Comparison of ENCODE assay signal across 7 cellular contexts in the genomic region with DNA sequence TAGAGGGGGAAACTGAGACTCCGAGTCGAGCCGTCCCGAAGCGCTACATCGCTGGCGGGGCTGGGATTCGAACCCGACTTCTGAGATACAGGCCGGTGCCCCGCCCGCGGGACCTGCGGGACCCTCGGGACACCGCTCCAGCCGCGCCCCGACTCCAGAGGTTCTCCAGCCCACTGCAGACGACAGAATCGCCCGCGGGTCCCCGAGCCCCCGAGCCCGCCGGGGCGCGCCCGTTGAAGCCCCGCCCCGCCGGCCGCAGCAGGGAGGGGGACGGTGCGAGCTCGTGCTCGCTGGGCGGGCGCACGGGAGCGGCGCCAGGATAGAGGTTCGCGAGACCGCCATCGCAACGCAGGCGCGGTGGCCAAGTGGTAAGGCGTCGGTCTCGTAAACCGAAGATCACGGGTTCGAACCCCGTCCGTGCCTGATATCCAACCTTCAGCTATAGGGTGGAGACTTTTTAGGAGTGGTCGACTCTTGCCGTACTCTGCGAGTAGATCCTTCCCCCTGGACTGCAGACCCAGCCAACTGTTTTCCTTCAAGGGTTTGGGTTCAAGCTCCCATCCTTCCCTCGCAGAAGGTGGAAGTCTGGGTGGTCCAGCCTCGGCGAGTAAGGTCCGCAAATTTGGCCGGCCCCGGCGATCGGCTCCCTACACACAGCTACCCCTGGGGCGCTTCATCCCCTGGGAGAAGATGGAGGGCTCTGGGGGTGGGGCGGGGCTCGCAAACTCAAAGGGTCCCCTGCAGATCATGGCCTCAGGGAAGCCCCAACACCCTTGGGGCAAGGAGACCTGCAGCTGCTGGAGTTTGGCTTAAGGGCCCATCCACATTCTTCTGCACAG.
A peak's percentile ranks its signal among the peaks of the same experiment; 100 is the strongest.
DNase-seq lines count a peak whose midpoint lies in the region; ATAC-seq, FAIRE-seq and TF ChIP-seq lines count a peak whose summit lies in the region.

No MANE protein-coding gene starts in this region.

- TF ChIP-seq EP300 in sigmoid colon (IDR thresholded peaks at IDR 0.05) = no peak

- peak; percentile 72 for ATAC-seq in GM18517 (IDR thresholded peaks at IDR 0.05; ENCODE audit: unreplicated experiment)
- peak; percentile 77 for ATAC-seq in HG03045 (IDR thresholded peaks at IDR 0.05; ENCODE audit: unreplicated experiment)
- ATAC-seq in body of pancreas = peak; percentile 91

- peak in 1 of 3 donors; percentile 43 for TF ChIP-seq POLR2A in body of pancreas (IDR thresholded peaks at IDR 0.05)
- no peak for TF ChIP-seq POLR2A in sigmoid colon (IDR thresholded peaks at IDR 0.05)

- H3K27ac ChIP-seq in body of pancreas (peak overlapping the region; percentile 68 to 82 (median 76)), iPS DF 6.9 (ENCODE audit: low read length) (no peak overlapping the region), sigmoid colon (peak overlapping the region; percentile 83 to 93 (median 88))

- peak; percentile 63 for FAIRE-seq in TTC549 (lab: Jason Lieb, UNC)

- H3K9me3 ChIP-seq in body of pancreas = peaks cover 0 to 9% (median 0%) of the 10 kb centered on the region in 3 donors
- H3K9me3 ChIP-seq in iPS DF 6.9 (ENCODE audit: control insufficient read depth, insufficient read depth, low read length) = no peaks in the 10 kb centered on the region
- peaks cover 0 to 9% (median 2%) of the 10 kb centered on the region in 4 donors for H3K9me3 ChIP-seq in sigmoid colon

- DNase-seq in NCI-H2107 (lab: John Stamatoyannopoulos, UW) (peak; percentile 84), body of pancreas (peak; percentile 95 to 97 (median 96)), iPS DF 6.9 (ENCODE audit: low read depth, low spot score) (peak; percentile 87), sigmoid colon (peak; percentile 96)

- 1% methylated on average over 12 to 49 of the region's 72 CpGs for WGBS in body of pancreas, 2 donors
- no CpG with 5 or more reads among the region's 72 CpGs for WGBS in iPS DF 6.9 (ENCODE audit: insufficient coverage, insufficient read length)
- WGBS in sigmoid colon, 2 donors = 1% methylated on average over 72 of the region's 72 CpGs

- TF ChIP-seq CTCF in body of pancreas (IDR thresholded peaks at IDR 0.05) = no peak
- TF ChIP-seq CTCF in sigmoid colon (IDR thresholded peaks at IDR 0.05) = no peak

- peaks cover 14% of the 10 kb centered on the region for H3K4me1 ChIP-seq in body of pancreas
- peaks cover 7% of the 10 kb centered on the region for H3K4me1 ChIP-seq in iPS DF 6.9 (ENCODE audit: control insufficient read depth, insufficient read depth, low read length)
- H3K4me1 ChIP-seq in sigmoid colon = peaks cover 4 to 19% (median 13%) of the 10 kb centered on the region in 4 donors

- H3K36me3 ChIP-seq in body of pancreas (replicated peaks in 1 of 2; ENCODE audit: insufficient read depth in 1 of 2, low read depth in 2 of 2) (no peaks in the 10 kb centered on the region), iPS DF 6.9 (ENCODE audit: control insufficient read depth, insufficient read depth, low read length) (no peaks in the 10 kb centered on the region), sigmoid colon (no peaks in the 10 kb centered on the region)

- intact Hi-C loops in body of pancreas (cut with DNase I) = no loop called here
- intact Hi-C loops in sigmoid colon (cut with DNase I) = loop anchor here (1.0 to 10.0 kb wide), 4 partner anchors 17 to 366 kb away; a partner anchor contains a TSS

- H3K27me3 ChIP-seq in body of pancreas = no peaks in the 10 kb centered on the region
- H3K27me3 ChIP-seq in iPS DF 6.9 (ENCODE audit: control insufficient read depth, insufficient read depth, low read length) = no peaks in the 10 kb centered on the region
- H3K27me3 ChIP-seq in sigmoid colon = no peaks in the 10 kb centered on the region

- peak overlapping the region; percentile 42 to 80 for H3K4me3 ChIP-seq in body of pancreas
- peak overlapping the region; percentile 86 for H3K4me3 ChIP-seq in iPS DF 6.9 (ENCODE audit: low read length)
- H3K4me3 ChIP-seq in sigmoid colon = peak overlapping the region; percentile 66 to 83 (median 82)
